Comparison of ENCODE assay signal across 7 cellular contexts in genomic region chr16:58426095-58426494, GRCh38.
DNase-seq lines count a peak whose midpoint lies in the region; ATAC-seq lines count a peak whose summit lies in the region.

No MANE protein-coding gene starts in this region.

- DNase-seq in SKM-1 (lab: John Stamatoyannopoulos, UW; ENCODE audit: unreplicated experiment) (peak; percentile 86), medulla oblongata (ENCODE audit: extremely low spot score) (peak; percentile 86), NCI-H2029 (lab: John Stamatoyannopoulos, UW) (no peak), NCI-H510A (lab: John Stamatoyannopoulos, UW) (no peak), HuH-7 (ENCODE audit: low spot score) (no peak)

- ATAC-seq in GM18907 (IDR thresholded peaks at IDR 0.05; ENCODE audit: unreplicated experiment) = peak; percentile 91
- ATAC-seq in HG02884 (IDR thresholded peaks at IDR 0.05; ENCODE audit: unreplicated experiment) = peak; percentile 73

Comparison
In these comparisons a context has a peak if more than half of its experiments do, and no peak if none do; other contexts are left out.
1. DNase-seq: peak in SKM-1 (single experiment) and medulla oblongata (single experiment); none in NCI-H2029 (single experiment), NCI-H510A (single experiment) and HuH-7 (single experiment).